ENCODE assay signal across 25 cellular contexts in genomic region chr11:131129474-131129873, GRCh38.
"Had no signal": no experiment of that assay in that cellular context is flagged by ENCODE, and none has a peak within 500 bp of the region (broad histone marks: within the 10 kb centered on the region; RNA-seq: fewer than 3 reads in every experiment).

No MANE protein-coding gene starts in this region.

- H3K36me3 Mint-ChIP-seq: activated naive CD8-positive, alpha-beta T cell had no signal

- H3K27me3 Mint-ChIP-seq: activated CD4-positive, alpha-beta memory T cell treated with anti-CD3 and anti-CD28 coated beads, Interleukin-2, amount 10 ng/mL, durations not matched to agents 7 days and 5 days; activated CD4-positive, alpha-beta T cell treated with anti-CD3 and anti-CD28 coated beads, Interleukin-2, amount 10 ng/mL, durations not matched to agents 7 days and 5 days; activated naive CD8-positive, alpha-beta T cell; activated T-cell treated with anti-CD3 and anti-CD28 coated beads, Interleukin-2, amount 50 U/mL, for 24 hours; central memory CD8-positive, alpha-beta T cell; dendritic cell treated with granulocyte-macrophage colony-stimulating factor and Interleukin-4, amounts not matched to agents 40 ng/mL and 50 ng/mL, for 4 days had no signal

- H3K27ac ChIP-seq: brain microvascular endothelial cell, coronary artery, dorsolateral prefrontal cortex had no signal

- H3K27ac Mint-ChIP-seq: activated CD4-positive, alpha-beta memory T cell treated with anti-CD3 and anti-CD28 coated beads, Interleukin-2, amount 10 ng/mL, durations not matched to agents 7 days and 5 days; activated CD4-positive, alpha-beta T cell treated with anti-CD3 and anti-CD28 coated beads, Interleukin-2, amount 10 ng/mL, durations not matched to agents 7 days and 5 days; activated naive CD8-positive, alpha-beta T cell; activated T-cell treated with anti-CD3 and anti-CD28 coated beads, Interleukin-2, amount 50 U/mL, for 24 hours; activated T-cell treated with anti-CD3 and anti-CD28 coated beads, Interleukin-2, amount 50 U/mL, for 72 hours; dendritic cell treated with granulocyte-macrophage colony-stimulating factor and Interleukin-4, amounts not matched to agents 40 ng/mL and 50 ng/mL, for 4 days; endodermal cell had no signal

- H3K27me3 ChIP-seq: brain microvascular endothelial cell had no signal

- H3K36me3 ChIP-seq: brain microvascular endothelial cell had no signal

- ATAC-seq: activated T-cell treated with anti-CD3 and anti-CD28 coated beads, Interleukin-2, amount 50 U/mL, for 72 hours; esophagus mucosa had no signal

- H3K4me1 Mint-ChIP-seq: activated CD4-positive, alpha-beta memory T cell treated with anti-CD3 and anti-CD28 coated beads, Interleukin-2, amount 10 ng/mL, durations not matched to agents 7 days and 5 days; activated CD4-positive, alpha-beta T cell treated with anti-CD3 and anti-CD28 coated beads, Interleukin-2, amount 10 ng/mL, durations not matched to agents 7 days and 5 days; central memory CD8-positive, alpha-beta T cell; endodermal cell had no signal

- H3K4me3 ChIP-seq: coronary artery, dorsolateral prefrontal cortex had no signal

- DNase-seq: activated CD4-positive, alpha-beta memory T cell treated with anti-CD3 and anti-CD28 coated beads, Interleukin-2, amount 10 ng/mL, durations not matched to agents 7 days and 5 days; activated CD4-positive, alpha-beta T cell treated with anti-CD3 and anti-CD28 coated beads for 1 hour; activated CD4-positive, alpha-beta T cell treated with anti-CD3 and anti-CD28 coated beads for 4 hours; activated CD4-positive, alpha-beta T cell treated with anti-CD3 and anti-CD28 coated beads, Interleukin-2, amount 10 ng/mL, durations not matched to agents 7 days and 5 days; activated CD4-positive, alpha-beta T cell treated with anti-CD3 and anti-CD28 coated beads, Interleukin-2, amount 50 U/mL, for 4 hours; activated CD8-positive, alpha-beta memory T cell treated with anti-CD3 and anti-CD28 coated beads, Interleukin-2, amount 50 U/mL, for 48 hours; activated gamma-delta T cell treated with Interleukin-2 at 50 U/mL for 16 hours; activated naive CD4-positive, alpha-beta T cell treated with anti-CD3 and anti-CD28 coated beads, Interleukin-2, amount 50 U/mL, for 16 hours; activated naive CD4-positive, alpha-beta T cell treated with Interleukin-2 at 50 U/mL for 16 hours; activated T-cell treated with anti-CD3 and anti-CD28 coated beads for 4 hours; activated T-cell treated with anti-CD3 and anti-CD28 coated beads, Interleukin-2, amount 50 U/mL, for 24 hours; activated T-cell treated with anti-CD3 and anti-CD28 coated beads, Interleukin-2, amount 50 U/mL, for 72 hours; amniotic stem cell; anterior cingulate cortex; brain microvascular endothelial cell; dorsolateral prefrontal cortex; effector memory CD4-positive, alpha-beta T cell; endodermal cell; foreskin fibroblast; T-helper 2 cell had no signal

- H3K4me3 Mint-ChIP-seq: activated CD4-positive, alpha-beta memory T cell treated with anti-CD3 and anti-CD28 coated beads, Interleukin-2, amount 10 ng/mL, durations not matched to agents 7 days and 5 days; activated CD4-positive, alpha-beta T cell treated with anti-CD3 and anti-CD28 coated beads, Interleukin-2, amount 10 ng/mL, durations not matched to agents 7 days and 5 days; activated naive CD8-positive, alpha-beta T cell; activated T-cell treated with anti-CD3 and anti-CD28 coated beads, Interleukin-2, amount 50 U/mL, for 24 hours; activated T-cell treated with anti-CD3 and anti-CD28 coated beads, Interleukin-2, amount 50 U/mL, for 72 hours; central memory CD8-positive, alpha-beta T cell; dendritic cell treated with granulocyte-macrophage colony-stimulating factor and Interleukin-4, amounts not matched to agents 40 ng/mL and 50 ng/mL, for 4 days; endodermal cell had no signal
